ENCODE assay signal across 37 cellular contexts in the genomic region with DNA sequence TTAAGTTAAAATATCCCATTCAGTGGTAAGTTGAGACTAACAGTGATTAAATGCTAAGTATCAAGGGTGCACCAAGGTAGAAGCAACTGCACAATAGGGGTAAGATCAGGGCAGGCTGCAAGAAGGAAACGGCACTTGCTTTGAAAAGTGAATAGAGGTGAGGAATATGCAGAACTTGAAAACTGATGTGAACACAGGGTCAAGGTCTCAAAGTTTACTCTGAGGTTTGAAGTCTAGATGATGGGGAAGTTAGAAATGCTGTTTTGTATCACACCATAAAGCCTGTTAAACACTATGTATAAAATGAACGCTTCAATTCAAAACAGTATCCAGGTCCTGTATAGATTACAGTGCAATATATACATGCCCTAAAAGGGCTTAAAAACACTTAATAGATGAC. TPM values are rescaled to one million over a fixed set of nuclear protein-coding genes. Genes with fewer than 3 reads are reported as not detected.
"Had no signal": no experiment of that assay in that cellular context is flagged by ENCODE, and none has a peak within 500 bp of the region (broad histone marks: within the 10 kb centered on the region; RNA-seq: fewer than 3 reads in every experiment).

No MANE protein-coding gene starts in this region.

- H3K27me3 Mint-ChIP-seq: activated B cell treated with CpG ODN at 0.5 μM for 24 hours; activated CD4-positive, alpha-beta memory T cell treated with anti-CD3 and anti-CD28 coated beads for 36 hours; activated CD4-positive, alpha-beta T cell treated with anti-CD3 and anti-CD28 coated beads, Interleukin-2, amount 10 ng/mL, durations not matched to agents 24 days and 14 days; activated CD8-positive, alpha-beta T cell treated with anti-CD3 and anti-CD28 coated beads for 36 hours; activated naive CD4-positive, alpha-beta T cell treated with anti-CD3 and anti-CD28 coated beads, Interleukin-2, amount 10 ng/mL, durations not matched to agents 7 days and 5 days; activated naive CD4-positive, alpha-beta T cell treated with anti-CD3 and anti-CD28 coated beads, Interleukin-2, amount 50 U/mL, for 24 hours; activated naive CD8-positive, alpha-beta T cell; activated naive CD8-positive, alpha-beta T cell treated with anti-CD3 and anti-CD28 coated beads, Interleukin-2, amount 10 ng/mL, durations not matched to agents 7 days and 5 days; activated naive CD8-positive, alpha-beta T cell treated with anti-CD3 and anti-CD28 coated beads, Interleukin-2, amount 50 U/mL, for 24 hours; brain; central memory CD8-positive, alpha-beta T cell; T-helper 17 cell had no signal

- H3K9me3 ChIP-seq: ascending aorta had no signal

- H3K4me1 ChIP-seq: ascending aorta had no signal

- H3K27ac Mint-ChIP-seq: activated B cell treated with CpG ODN at 0.5 μM for 24 hours; activated CD4-positive, alpha-beta memory T cell treated with anti-CD3 and anti-CD28 coated beads for 36 hours; activated CD4-positive, alpha-beta T cell treated with anti-CD3 and anti-CD28 coated beads, Interleukin-2, amount 10 ng/mL, durations not matched to agents 24 days and 14 days; activated CD8-positive, alpha-beta T cell treated with anti-CD3 and anti-CD28 coated beads for 36 hours; activated naive CD4-positive, alpha-beta T cell treated with anti-CD3 and anti-CD28 coated beads, Interleukin-2, amount 10 ng/mL, durations not matched to agents 7 days and 5 days; activated naive CD4-positive, alpha-beta T cell treated with anti-CD3 and anti-CD28 coated beads, Interleukin-2, amount 50 U/mL, for 24 hours; activated naive CD8-positive, alpha-beta T cell; activated naive CD8-positive, alpha-beta T cell treated with anti-CD3 and anti-CD28 coated beads, Interleukin-2, amount 10 ng/mL, durations not matched to agents 7 days and 5 days; activated naive CD8-positive, alpha-beta T cell treated with anti-CD3 and anti-CD28 coated beads, Interleukin-2, amount 50 U/mL, for 24 hours; activated T-helper 2 cell treated with anti-CD3 and anti-CD28 coated beads, Interferon-gamma antibody, Interleukin-2, Interleukin-4, amounts not matched to agents 10 μg/mL and 5 μg/mL and 100 μg/mL, durations not matched to agents 14 hours and 24 hours and 36 hours; brain; T-helper 17 cell had no signal

- H3K9me3 Mint-ChIP-seq: activated B cell treated with CpG ODN at 0.5 μM for 24 hours; activated CD4-positive, alpha-beta memory T cell treated with anti-CD3 and anti-CD28 coated beads for 36 hours; activated CD4-positive, alpha-beta T cell treated with anti-CD3 and anti-CD28 coated beads, Interleukin-2, amount 10 ng/mL, durations not matched to agents 24 days and 14 days; activated CD8-positive, alpha-beta T cell treated with anti-CD3 and anti-CD28 coated beads for 36 hours; activated naive CD4-positive, alpha-beta T cell treated with anti-CD3 and anti-CD28 coated beads, Interleukin-2, amount 10 ng/mL, durations not matched to agents 7 days and 5 days; activated naive CD4-positive, alpha-beta T cell treated with anti-CD3 and anti-CD28 coated beads, Interleukin-2, amount 50 U/mL, for 24 hours; activated naive CD8-positive, alpha-beta T cell treated with anti-CD3 and anti-CD28 coated beads, Interleukin-2, amount 10 ng/mL, durations not matched to agents 7 days and 5 days; activated naive CD8-positive, alpha-beta T cell treated with anti-CD3 and anti-CD28 coated beads, Interleukin-2, amount 50 U/mL, for 24 hours; activated T-helper 2 cell treated with anti-CD3 and anti-CD28 coated beads, Interferon-gamma antibody, Interleukin-2, Interleukin-4, amounts not matched to agents 10 μg/mL and 5 μg/mL and 100 μg/mL, durations not matched to agents 14 hours and 24 hours and 36 hours; brain had no signal

- DNase-seq: activated B cell treated with CpG ODN at 0.5 μM for 24 hours; activated CD4-positive, alpha-beta memory T cell treated with anti-CD3 and anti-CD28 coated beads for 36 hours; activated CD4-positive, alpha-beta T cell treated with anti-CD3 and anti-CD28 coated beads for 4 hours; activated CD4-positive, alpha-beta T cell treated with anti-CD3 and anti-CD28 coated beads, Interleukin-2, amount 10 ng/mL, durations not matched to agents 24 days and 14 days; activated CD4-positive, alpha-beta T cell treated with anti-CD3 and anti-CD28 coated beads, Interleukin-2, amount 50 U/mL, for 1 hour; activated CD4-positive, alpha-beta T cell treated with anti-CD3 and anti-CD28 coated beads, Interleukin-2, amount 50 U/mL, for 4 hours; activated CD4-positive, CD25-positive, alpha-beta regulatory T cell treated with anti-CD3 and anti-CD28 coated beads, Interleukin-2, amount 50 U/mL, for 72 hours; activated CD8-positive, alpha-beta memory T cell treated with anti-CD3 and anti-CD28 coated beads, Interleukin-2, amount 50 U/mL, for 4 hours; activated CD8-positive, alpha-beta T cell treated with anti-CD3 and anti-CD28 coated beads for 36 hours; activated effector memory CD4-positive, alpha-beta T cell treated with Interleukin-2 at 50 U/mL for 16 hours; activated gamma-delta T cell; activated naive CD4-positive, alpha-beta T cell treated with anti-CD3 and anti-CD28 coated beads, Interleukin-2, amount 10 ng/mL, durations not matched to agents 7 days and 5 days; activated naive CD4-positive, alpha-beta T cell treated with Interleukin-2 at 50 U/mL for 16 hours; activated naive CD8-positive, alpha-beta T cell treated with anti-CD3 and anti-CD28 coated beads, Interleukin-2, amount 10 ng/mL, durations not matched to agents 7 days and 5 days; activated naive CD8-positive, alpha-beta T cell treated with anti-CD3 and anti-CD28 coated beads, Interleukin-2, amount 50 U/mL, for 24 hours; activated T-cell treated with anti-CD3 and anti-CD28 coated beads for 4 hours; activated T-cell treated with anti-CD3 and anti-CD28 coated beads, Interleukin-2, amount 50 U/mL, for 1 hour; activated T-cell treated with anti-CD3 and anti-CD28 coated beads, Interleukin-2, amount 50 U/mL, for 48 hours; amygdala; anterior cingulate cortex; caudate nucleus; cerebellar nuclear complex; T-helper 17 cell; T-helper 9 cell had no signal

- H3K4me3 ChIP-seq: ascending aorta, cardiac muscle cell had no signal

- FAIRE-seq: bronchial epithelial cell, TTC549 had no signal

- H3K36me3 ChIP-seq: ascending aorta, cardiac muscle cell had no signal

- H3K36me3 Mint-ChIP-seq: activated CD4-positive, alpha-beta memory T cell treated with anti-CD3 and anti-CD28 coated beads for 36 hours; activated naive CD4-positive, alpha-beta T cell treated with anti-CD3 and anti-CD28 coated beads, Interleukin-2, amount 10 ng/mL, durations not matched to agents 7 days and 5 days; activated naive CD4-positive, alpha-beta T cell treated with anti-CD3 and anti-CD28 coated beads, Interleukin-2, amount 50 U/mL, for 24 hours; activated naive CD8-positive, alpha-beta T cell; activated naive CD8-positive, alpha-beta T cell treated with anti-CD3 and anti-CD28 coated beads, Interleukin-2, amount 10 ng/mL, durations not matched to agents 7 days and 5 days; brain had no signal

- H3K4me3 Mint-ChIP-seq: activated B cell treated with CpG ODN at 0.5 μM for 24 hours; activated CD4-positive, alpha-beta memory T cell treated with anti-CD3 and anti-CD28 coated beads for 36 hours; activated CD4-positive, alpha-beta T cell treated with anti-CD3 and anti-CD28 coated beads, Interleukin-2, amount 10 ng/mL, durations not matched to agents 24 days and 14 days; activated CD8-positive, alpha-beta T cell treated with anti-CD3 and anti-CD28 coated beads for 36 hours; activated naive CD4-positive, alpha-beta T cell treated with anti-CD3 and anti-CD28 coated beads, Interleukin-2, amount 10 ng/mL, durations not matched to agents 7 days and 5 days; activated naive CD4-positive, alpha-beta T cell treated with anti-CD3 and anti-CD28 coated beads, Interleukin-2, amount 50 U/mL, for 24 hours; activated naive CD8-positive, alpha-beta T cell; activated naive CD8-positive, alpha-beta T cell treated with anti-CD3 and anti-CD28 coated beads, Interleukin-2, amount 10 ng/mL, durations not matched to agents 7 days and 5 days; activated naive CD8-positive, alpha-beta T cell treated with anti-CD3 and anti-CD28 coated beads, Interleukin-2, amount 50 U/mL, for 24 hours; brain; central memory CD8-positive, alpha-beta T cell; T-helper 17 cell had no signal

- H3K27ac ChIP-seq: ascending aorta, cardiac muscle cell, VCaP had no signal

- H3K4me1 Mint-ChIP-seq: activated B cell treated with CpG ODN at 0.5 μM for 24 hours; activated CD4-positive, alpha-beta T cell treated with anti-CD3 and anti-CD28 coated beads, Interleukin-2, amount 10 ng/mL, durations not matched to agents 24 days and 14 days; activated naive CD4-positive, alpha-beta T cell treated with anti-CD3 and anti-CD28 coated beads, Interleukin-2, amount 10 ng/mL, durations not matched to agents 7 days and 5 days; activated naive CD4-positive, alpha-beta T cell treated with anti-CD3 and anti-CD28 coated beads, Interleukin-2, amount 50 U/mL, for 24 hours; activated naive CD8-positive, alpha-beta T cell treated with anti-CD3 and anti-CD28 coated beads, Interleukin-2, amount 10 ng/mL, durations not matched to agents 7 days and 5 days; activated naive CD8-positive, alpha-beta T cell treated with anti-CD3 and anti-CD28 coated beads, Interleukin-2, amount 50 U/mL, for 24 hours; central memory CD8-positive, alpha-beta T cell; T-helper 17 cell had no signal

- H3K27me3 ChIP-seq: ascending aorta, cardiac muscle cell had no signal

- ATAC-seq: activated CD8-positive, alpha-beta T cell treated with anti-CD3 and anti-CD28 coated beads for 36 hours; activated naive CD8-positive, alpha-beta T cell treated with anti-CD3 and anti-CD28 coated beads, Interleukin-2, amount 50 U/mL, for 24 hours; T-helper 17 cell had no signal

RNA-seq across cellular contexts. Expression of a gene that starts 50.8 kb away (rescaled TPM):
- total RNA-seq: activated B cell treated with CpG ODN at 0.5 μM for 24 hours; activated CD4-positive, alpha-beta memory T cell treated with anti-CD3 and anti-CD28 coated beads for 36 hours; activated CD4-positive, alpha-beta T cell treated with anti-CD3 and anti-CD28 coated beads, Interleukin-2, amount 10 ng/mL, durations not matched to agents 24 days and 14 days; activated CD8-positive, alpha-beta memory T cell treated with anti-CD3 and anti-CD28 coated beads for 36 hours; activated CD8-positive, alpha-beta T cell treated with anti-CD3 and anti-CD28 coated beads for 36 hours; activated naive CD8-positive, alpha-beta T cell treated with anti-CD3 and anti-CD28 coated beads, Interleukin-2, amount 10 ng/mL, durations not matched to agents 7 days and 5 days; activated T-helper 2 cell treated with anti-CD3 and anti-CD28 coated beads, Interferon-gamma antibody, Interleukin-2, Interleukin-4, amounts not matched to agents 10 μg/mL and 5 μg/mL and 100 μg/mL, durations not matched to agents 14 hours and 24 hours and 36 hours; T-helper 1 cell treated with Interleukin-12 subunit alpha and Interleukin-12 subunit beta and Interleukin-4 antibody, amounts not matched to agents 30 ng/mL and 1 ng/mL, for 36 hours; T-helper 2 cell treated with Interferon-gamma antibody and Interleukin-4, amounts not matched to agents 100 ng/mL and 5 ng/mL, for 36 hours had no signal
